ENCODE assay signal across 25 cellular contexts in genomic region chr14:99540196-99541032, GRCh38. TPM values are rescaled to one million over a fixed set of nuclear protein-coding genes. Genes with fewer than 3 reads are reported as not detected.
DNase-seq lines count a peak whose midpoint lies in the region; ATAC-seq, FAIRE-seq and TF ChIP-seq lines count a peak whose summit lies in the region.
"Had no signal": no experiment of that assay in that cellular context is flagged by ENCODE, and none has a peak within 500 bp of the region (broad histone marks: within the 10 kb centered on the region; RNA-seq: fewer than 3 reads in every experiment).

No MANE protein-coding gene starts in this region.

- 67% methylated on average over 3 of the region's 15 CpGs; no CpG with 5 or more reads in 1 of the 2 donors for WGBS in gastroesophageal sphincter (ENCODE audit: low coverage in 1 of 2), 2 donors
- WGBS in smooth muscle cell (ENCODE audit: low lambda C conversion rate), result 42% methylated on average over 15 of the region's 15 CpGs

- no peaks in the 10 kb centered on the region for H3K27me3 ChIP-seq in gastroesophageal sphincter
- H3K27me3 ChIP-seq in smooth muscle cell (ENCODE audit: low read depth), result no peaks in the 10 kb centered on the region
- H3K27me3 ChIP-seq: foreskin keratinocyte, pancreas had no signal

- no peak for FAIRE-seq in D721Med (lab: Jason Lieb, UNC)
- FAIRE-seq: astrocyte, pancreas had no signal

- H3K4me1 ChIP-seq in gastroesophageal sphincter, result peaks cover 0 to 98% (median 31%) of the 10 kb centered on the region in 3 donors
- H3K4me1 ChIP-seq in smooth muscle cell (ENCODE audit: low read depth), result peaks cover 50% of the 10 kb centered on the region

- H2AFZ ChIP-seq in smooth muscle cell (ENCODE audit: low read depth), result no peak overlapping the region

- no peak for TF ChIP-seq CTCF in D721Med (IDR thresholded peaks at IDR 0.05; ENCODE audit: insufficient read depth, missing control alignments)
- no peak for TF ChIP-seq CTCF in gastroesophageal sphincter (IDR thresholded peaks at IDR 0.05)
- TF ChIP-seq CTCF in smooth muscle cell (IDR thresholded peaks at IDR 0.05; ENCODE audit: borderline replicate concordance, insufficient read depth, poor library complexity, severe bottlenecking), result no peak

- no peak overlapping the region for H3K4me3 ChIP-seq in gastroesophageal sphincter
- H3K4me3 ChIP-seq in smooth muscle cell, result no peak overlapping the region
- H3K4me3 ChIP-seq: pancreas had no signal

- H3K27ac ChIP-seq in gastroesophageal sphincter (peak overlapping the region in 3 of 4 donors; percentile 36 to 82 (median 80)), smooth muscle cell (ENCODE audit: low read depth) (no peak overlapping the region)
- H3K27ac ChIP-seq: epithelial cell of prostate, foreskin keratinocyte, pancreas had no signal

- H4K20me1 ChIP-seq in smooth muscle cell (ENCODE audit: low read depth), result peaks cover 29% of the 10 kb centered on the region

- H3K4me2 ChIP-seq in smooth muscle cell, result peak overlapping the region; percentile 59

- H3K9me3 ChIP-seq in gastroesophageal sphincter, result no peaks in the 10 kb centered on the region
- H3K9me3 ChIP-seq in smooth muscle cell (replicated peaks; ENCODE audit: low read depth), result no peaks in the 10 kb centered on the region
- H3K9me3 ChIP-seq: pancreas had no signal

- TF ChIP-seq POLR2A in gastroesophageal sphincter (IDR thresholded peaks at IDR 0.05), result no peak

- H3K36me3 ChIP-seq in gastroesophageal sphincter (no peaks in the 10 kb centered on the region), smooth muscle cell (ENCODE audit: low read depth) (no peaks in the 10 kb centered on the region)
- H3K36me3 ChIP-seq: pancreas had no signal

- peak; percentile 77 for DNase-seq in D721Med (ENCODE audit: insufficient read length, low spot score)
- peak; percentile 82 for DNase-seq in NCI-H69 (lab: John Stamatoyannopoulos, UW)
- no peak for DNase-seq in smooth muscle cell (lab: John Stamatoyannopoulos, UW; ENCODE audit: unreplicated experiment)
- no peak for DNase-seq in activated gamma-delta T cell treated with Interleukin-2 at 50 U/mL for 16 hours
- no peak for DNase-seq in DMS153 treated with DMSO at 0.1 percent for 48 hours (lab: John Stamatoyannopoulos, UW; ENCODE audit: unreplicated experiment)
- DNase-seq in OCI-M2 (lab: John Stamatoyannopoulos, UW; ENCODE audit: unreplicated experiment), result no peak
- DNase-seq: activated CD4-positive, alpha-beta memory T cell treated with anti-CD3 and anti-CD28 coated beads, Interleukin-2, amount 10 ng/mL, durations not matched to agents 7 days and 5 days; activated CD4-positive, CD25-positive, alpha-beta regulatory T cell; foreskin keratinocyte; GOT3; KG1; kidney glomerular epithelial cell; mesendoderm; MV-4-11; naive thymus-derived CD8-positive, alpha-beta T cell; NCI-H2029 treated with DMSO at 0.1 percent for 48 hours; NCI-H526; SIG-M5; stimulated activated CD4-positive, alpha-beta T cell treated with anti-CD3 and anti-CD28 coated beads, Interleukin-2, amount 100 ng/mL, for 24 hours; stimulated activated naive B cell treated with anti-CD40 and anti-IgM and Interleukin-4, amounts not matched to agents 10 μg/mL and 1 μg/mL and 100 μg/mL, for 72 hours had no signal

- H3K79me2 ChIP-seq in smooth muscle cell (ENCODE audit: low read depth), result peaks cover 4% of the 10 kb centered on the region

- TF ChIP-seq EP300 in gastroesophageal sphincter (IDR thresholded peaks at IDR 0.05), result no peak

- no peaks in the 10 kb centered on the region for H3F3A ChIP-seq in smooth muscle cell (ENCODE audit: low read depth)

- no peak overlapping the region for H3K9ac ChIP-seq in smooth muscle cell (ENCODE audit: low read depth)

- no peak for ATAC-seq in gastroesophageal sphincter
- ATAC-seq: activated naive CD4-positive, alpha-beta T cell treated with anti-CD3 and anti-CD28 coated beads, Interleukin-2, amount 50 U/mL, for 72 hours; foreskin keratinocyte; naive thymus-derived CD8-positive, alpha-beta T cell; pancreas; stimulated activated naive B cell treated with anti-CD40 and anti-IgM and Interleukin-4, amounts not matched to agents 10 μg/mL and 1 μg/mL and 100 μg/mL, for 72 hours had no signal

RNA-seq across cellular contexts. Expression of gene CCNK, which starts 59.2 kb away (rescaled TPM):
- total RNA-seq in gastroesophageal sphincter (10 to 100 TPM; 17.1 to 26.8 (median 20.7) TPM), smooth muscle cell (32.9 and 45.0 TPM in 2 replicates)
- 14.6 and 22.7 TPM in 2 replicates for polyA plus RNA-seq in smooth muscle cell

RNA-seq across cellular contexts. Expression of gene SETD3, which starts 59.8 kb away (rescaled TPM):
- total RNA-seq in gastroesophageal sphincter, result 100 to 1,000 TPM; 127 to 184 (median 162) TPM
- total RNA-seq in smooth muscle cell, result 74.9 and 78.2 TPM in 2 replicates
- polyA plus RNA-seq in smooth muscle cell, result 41.5 and 49.2 TPM in 2 replicates

Comparison
In these comparisons a context has a peak if more than half of its experiments do, and no peak if none do; other contexts are left out.
1. DNase-seq: peak in D721Med (single experiment) and NCI-H69 (single experiment); none in smooth muscle cell (single experiment), activated gamma-delta T cell treated with Interleukin-2 at 50 U/mL for 16 hours (single experiment), DMS153 treated with DMSO at 0.1 percent for 48 hours (single experiment) and OCI-M2 (single experiment).